Comparison of ENCODE assay signal across 33 cellular contexts in the genomic region with DNA sequence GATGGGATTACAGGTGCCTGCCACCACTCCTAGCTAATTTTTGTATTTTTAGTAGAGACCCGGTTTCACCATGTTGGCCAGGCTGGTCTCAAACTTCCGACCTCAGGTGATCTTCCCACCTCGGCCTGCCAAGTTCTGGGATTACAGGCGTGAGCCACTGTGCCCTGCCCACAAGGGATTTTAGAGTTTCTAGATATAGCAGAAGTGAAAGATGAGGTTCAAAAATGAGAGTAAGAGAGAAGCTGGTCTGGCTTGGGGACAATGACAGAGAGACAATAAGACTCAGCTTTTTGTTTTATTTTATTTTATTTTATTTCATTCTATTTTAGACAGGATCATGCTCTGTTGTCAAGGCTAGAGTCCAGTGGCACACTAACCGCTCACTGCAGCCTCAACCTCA. TPM values are rescaled to one million over a fixed set of nuclear protein-coding genes. Genes with fewer than 3 reads are reported as not detected.
"Had no signal": no experiment of that assay in that cellular context is flagged by ENCODE, and none has a peak within 500 bp of the region (broad histone marks: within the 10 kb centered on the region; RNA-seq: fewer than 3 reads in every experiment).

No MANE protein-coding gene starts in this region.

- H3K27ac ChIP-seq: brain microvascular endothelial cell, coronary artery, dorsolateral prefrontal cortex, esophagus muscularis mucosa, foreskin keratinocyte, gastrocnemius medialis, heart left ventricle had no signal

- DNase-seq: activated CD4-positive, alpha-beta memory T cell treated with anti-CD3 and anti-CD28 coated beads for 36 hours; activated CD4-positive, alpha-beta T cell treated with anti-CD3 and anti-CD28 coated beads for 36 hours; activated CD4-positive, alpha-beta T cell treated with anti-CD3 and anti-CD28 coated beads, Interleukin-2, amount 10 ng/mL, durations not matched to agents 24 days and 14 days; activated CD4-positive, CD25-positive, alpha-beta regulatory T cell; activated CD4-positive, CD25-positive, alpha-beta regulatory T cell treated with anti-CD3 and anti-CD28 coated beads, Interleukin-2, amount 50 U/mL, for 72 hours; activated CD8-positive, alpha-beta memory T cell treated with anti-CD3 and anti-CD28 coated beads, Interleukin-2, amount 10 ng/mL, durations not matched to agents 7 days and 5 days; activated CD8-positive, alpha-beta memory T cell treated with anti-CD3 and anti-CD28 coated beads, Interleukin-2, amount 50 U/mL, for 4 hours; activated CD8-positive, alpha-beta T cell treated with anti-CD3 and anti-CD28 coated beads, Interleukin-2, amount 10 ng/mL, durations not matched to agents 7 days and 5 days; activated effector memory CD4-positive, alpha-beta T cell treated with anti-CD3 and anti-CD28 coated beads, Interleukin-2, amount 50 U/mL, for 16 hours; activated naive CD4-positive, alpha-beta T cell treated with anti-CD3 and anti-CD28 coated beads, Interleukin-2, amount 50 U/mL, for 16 hours; activated T-cell treated with anti-CD3 and anti-CD28 coated beads, Interleukin-2, amount 50 U/mL, for 1 hour; activated T-cell treated with anti-CD3 and anti-CD28 coated beads, Interleukin-2, amount 50 U/mL, for 48 hours; amniotic stem cell; anterior cingulate cortex; brain microvascular endothelial cell; dorsolateral prefrontal cortex; effector memory CD4-positive, alpha-beta T cell; endodermal cell; foreskin keratinocyte; gastrocnemius medialis; glutamatergic neuron; heart left ventricle; hypothalamus had no signal

- H3K4me1 ChIP-seq: esophagus muscularis mucosa, foreskin keratinocyte, gastrocnemius medialis, heart left ventricle had no signal

- FAIRE-seq: astrocyte, bronchial epithelial cell had no signal

- H3K9me3 Mint-ChIP-seq: activated CD4-positive, alpha-beta memory T cell treated with anti-CD3 and anti-CD28 coated beads for 36 hours; activated CD4-positive, alpha-beta T cell treated with anti-CD3 and anti-CD28 coated beads, Interleukin-2, amount 10 ng/mL, durations not matched to agents 24 days and 14 days; activated T-helper 1 cell treated with anti-CD3 and anti-CD28 coated beads, Interleukin-12 subunit alpha, Interleukin-12 subunit beta, Interleukin-2, Interleukin-4 antibody, amounts not matched to agents 30 ng/mL and 10 ng/mL and 1 ng/mL, durations not matched to agents 14 hours and 24 hours and 36 hours; activated T-helper 2 cell treated with anti-CD3 and anti-CD28 coated beads, Interferon-gamma antibody, Interleukin-2, Interleukin-4, amounts not matched to agents 10 μg/mL and 5 μg/mL and 100 μg/mL, durations not matched to agents 14 hours and 24 hours and 36 hours; central memory CD8-positive, alpha-beta T cell; dendritic cell treated with granulocyte-macrophage colony-stimulating factor and Interleukin-4, amounts not matched to agents 40 ng/mL and 50 ng/mL, for 4 days; endodermal cell had no signal

- H3K27me3 ChIP-seq: brain microvascular endothelial cell, foreskin keratinocyte, gastrocnemius medialis had no signal

- ATAC-seq: activated CD4-positive, alpha-beta T cell treated with anti-CD3 and anti-CD28 coated beads for 36 hours; activated CD8-positive, alpha-beta memory T cell treated with anti-CD3 and anti-CD28 coated beads, Interleukin-2, amount 10 ng/mL, durations not matched to agents 7 days and 5 days; activated CD8-positive, alpha-beta T cell treated with anti-CD3 and anti-CD28 coated beads, Interleukin-2, amount 10 ng/mL, durations not matched to agents 7 days and 5 days; foreskin keratinocyte; gastrocnemius medialis had no signal

- H3K27ac Mint-ChIP-seq: activated CD4-positive, alpha-beta memory T cell treated with anti-CD3 and anti-CD28 coated beads for 36 hours; activated CD4-positive, alpha-beta T cell treated with anti-CD3 and anti-CD28 coated beads for 36 hours; activated CD4-positive, alpha-beta T cell treated with anti-CD3 and anti-CD28 coated beads, Interleukin-2, amount 10 ng/mL, durations not matched to agents 24 days and 14 days; activated CD8-positive, alpha-beta memory T cell treated with anti-CD3 and anti-CD28 coated beads, Interleukin-2, amount 10 ng/mL, durations not matched to agents 7 days and 5 days; activated CD8-positive, alpha-beta T cell treated with anti-CD3 and anti-CD28 coated beads, Interleukin-2, amount 10 ng/mL, durations not matched to agents 7 days and 5 days; activated naive CD8-positive, alpha-beta T cell; activated T-helper 1 cell treated with anti-CD3 and anti-CD28 coated beads, Interleukin-12 subunit alpha, Interleukin-12 subunit beta, Interleukin-2, Interleukin-4 antibody, amounts not matched to agents 30 ng/mL and 10 ng/mL and 1 ng/mL, durations not matched to agents 14 hours and 24 hours and 36 hours; activated T-helper 2 cell treated with anti-CD3 and anti-CD28 coated beads, Interferon-gamma antibody, Interleukin-2, Interleukin-4, amounts not matched to agents 10 μg/mL and 5 μg/mL and 100 μg/mL, durations not matched to agents 14 hours and 24 hours and 36 hours; dendritic cell treated with granulocyte-macrophage colony-stimulating factor and Interleukin-4, amounts not matched to agents 40 ng/mL and 50 ng/mL, for 4 days; endodermal cell had no signal

- H3K36me3 ChIP-seq: brain microvascular endothelial cell, esophagus muscularis mucosa, gastrocnemius medialis, heart left ventricle had no signal

- H3K36me3 Mint-ChIP-seq: activated CD4-positive, alpha-beta memory T cell treated with anti-CD3 and anti-CD28 coated beads for 36 hours; activated CD8-positive, alpha-beta memory T cell treated with anti-CD3 and anti-CD28 coated beads, Interleukin-2, amount 10 ng/mL, durations not matched to agents 7 days and 5 days; activated naive CD8-positive, alpha-beta T cell had no signal

- H3K4me3 ChIP-seq: coronary artery, dorsolateral prefrontal cortex, esophagus muscularis mucosa, gastrocnemius medialis, heart left ventricle had no signal

- H3K9me3 ChIP-seq: esophagus muscularis mucosa, gastrocnemius medialis, heart left ventricle had no signal

- H3K4me3 Mint-ChIP-seq: activated CD4-positive, alpha-beta memory T cell treated with anti-CD3 and anti-CD28 coated beads for 36 hours; activated CD4-positive, alpha-beta T cell treated with anti-CD3 and anti-CD28 coated beads for 36 hours; activated CD4-positive, alpha-beta T cell treated with anti-CD3 and anti-CD28 coated beads, Interleukin-2, amount 10 ng/mL, durations not matched to agents 24 days and 14 days; activated CD8-positive, alpha-beta memory T cell treated with anti-CD3 and anti-CD28 coated beads, Interleukin-2, amount 10 ng/mL, durations not matched to agents 7 days and 5 days; activated CD8-positive, alpha-beta T cell treated with anti-CD3 and anti-CD28 coated beads, Interleukin-2, amount 10 ng/mL, durations not matched to agents 7 days and 5 days; activated naive CD8-positive, alpha-beta T cell; activated T-helper 1 cell treated with anti-CD3 and anti-CD28 coated beads, Interleukin-12 subunit alpha, Interleukin-12 subunit beta, Interleukin-2, Interleukin-4 antibody, amounts not matched to agents 30 ng/mL and 10 ng/mL and 1 ng/mL, durations not matched to agents 14 hours and 24 hours and 36 hours; central memory CD8-positive, alpha-beta T cell; dendritic cell treated with granulocyte-macrophage colony-stimulating factor and Interleukin-4, amounts not matched to agents 40 ng/mL and 50 ng/mL, for 4 days; endodermal cell had no signal

- H3K4me1 Mint-ChIP-seq: activated CD4-positive, alpha-beta T cell treated with anti-CD3 and anti-CD28 coated beads for 36 hours; activated CD4-positive, alpha-beta T cell treated with anti-CD3 and anti-CD28 coated beads, Interleukin-2, amount 10 ng/mL, durations not matched to agents 24 days and 14 days; activated CD8-positive, alpha-beta memory T cell treated with anti-CD3 and anti-CD28 coated beads, Interleukin-2, amount 10 ng/mL, durations not matched to agents 7 days and 5 days; central memory CD8-positive, alpha-beta T cell had no signal

RNA-seq across cellular contexts. Expression of a gene that starts 30.6 kb away (rescaled TPM):
- total RNA-seq: epithelial cell of proximal tubule had no signal
